In the genomic region with DNA sequence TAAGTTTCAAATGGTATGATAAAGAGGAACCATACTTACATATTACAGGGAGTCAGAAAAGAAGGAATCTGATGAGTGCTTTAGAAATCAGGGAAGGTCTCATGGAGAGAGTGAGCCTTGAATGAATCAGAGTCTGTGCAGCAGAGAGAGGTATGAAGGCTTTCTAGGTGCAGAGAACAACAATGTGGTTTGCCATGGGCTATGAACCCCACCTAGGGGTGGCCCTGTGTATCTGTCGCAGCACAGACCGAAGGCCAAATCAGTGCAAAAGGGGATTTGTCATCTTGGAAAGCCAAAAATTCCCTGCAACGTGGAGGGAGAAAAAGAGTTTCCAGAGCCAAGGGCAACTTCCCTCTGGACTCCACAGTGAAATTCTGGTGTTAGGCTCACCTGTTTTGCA, we compare ENCODE assay signal across 11 cellular contexts. TPM values are rescaled to one million over a fixed set of nuclear protein-coding genes. Genes with fewer than 3 reads are reported as not detected.
A peak's percentile ranks its signal among the peaks of the same experiment; 100 is the strongest.
DNase-seq lines count a peak whose midpoint lies in the region; ATAC-seq and TF ChIP-seq lines count a peak whose summit lies in the region.
"Had no signal": no experiment of that assay in that cellular context is flagged by ENCODE, and none has a peak within 500 bp of the region (broad histone marks: within the 10 kb centered on the region; RNA-seq: fewer than 3 reads in every experiment).

No MANE protein-coding gene starts in this region.

- CTCF ChIA-PET in IMR-90 (lab: Yijun Ruan, JAX) = no interaction called here
- CTCF ChIA-PET in naive thymus-derived CD4-positive, alpha-beta T cell (lab: Charles Lee) = no interaction called here

- H3K4me2 ChIP-seq in IMR-90 (ENCODE audit: low read depth, low read length) = no peak overlapping the region

- dilution Hi-C loops in IMR-90 (cut with HindIII; ENCODE audit: low sequenced_read_pairs, unreplicated experiment) = no loop called here

- no peak overlapping the region for H2BK20ac ChIP-seq in IMR-90 (ENCODE audit: low read depth, low read length)

- H3K79me1 ChIP-seq in IMR-90 (ENCODE audit: low read depth in 1 of 2, low read length in 2 of 2) = no peaks in the 10 kb centered on the region

- no peak overlapping the region for H4K91ac ChIP-seq in IMR-90 (ENCODE audit: insufficient read depth, low read depth, low read length)

- ATAC-seq in IMR-90 (ENCODE audit: low read depth) = no peak
- no peak for ATAC-seq in GM19452 (IDR thresholded peaks at IDR 0.05; ENCODE audit: unreplicated experiment)
- no peak for ATAC-seq in naive thymus-derived CD4-positive, alpha-beta T cell
- ATAC-seq: activated naive CD8-positive, alpha-beta T cell treated with anti-CD3 and anti-CD28 coated beads, Interleukin-2, amount 50 U/mL, for 24 hours; stimulated activated naive B cell treated with anti-CD40 and anti-IgM and Interleukin-4, amounts not matched to agents 10 μg/mL and 1 μg/mL and 100 μg/mL, for 72 hours had no signal

- H2BK5ac ChIP-seq in IMR-90 (ENCODE audit: low read depth, low read length, poor library complexity, severe bottlenecking) = no peak overlapping the region

- BruUV-seq in IMR-90 (replicated peaks; lab: Mats Ljungman, UMichigan) = no TSS peak

- no peaks in the 10 kb centered on the region for H3K36me3 Mint-ChIP-seq in nephron (ENCODE audit: low read depth)
- no peaks in the 10 kb centered on the region for H3K36me3 Mint-ChIP-seq in naive thymus-derived CD4-positive, alpha-beta T cell
- H3K36me3 Mint-ChIP-seq: stimulated activated naive B cell treated with anti-CD40 and anti-IgM and Interleukin-4, amounts not matched to agents 10 μg/mL and 1 μg/mL and 100 μg/mL, for 72 hours had no signal

- no peak for TF ChIP-seq POLR2A in IMR-90 (IDR thresholded peaks at IDR 0.05; ENCODE audit: low read depth, low read length)

- H3K4me1 Mint-ChIP-seq in nephron = peaks cover 3% of the 10 kb centered on the region
- no peaks in the 10 kb centered on the region for H3K4me1 Mint-ChIP-seq in naive thymus-derived CD4-positive, alpha-beta T cell
- H3K4me1 Mint-ChIP-seq: activated naive CD8-positive, alpha-beta T cell treated with anti-CD3 and anti-CD28 coated beads, Interleukin-2, amount 50 U/mL, for 24 hours; stimulated activated naive B cell treated with anti-CD40 and anti-IgM and Interleukin-4, amounts not matched to agents 10 μg/mL and 1 μg/mL and 100 μg/mL, for 72 hours had no signal

- WGBS in IMR-90 (ENCODE audit: extremely low coverage in 2 of 2, insufficient read length in 1 of 2), 2 experiments = 8% methylated on average over 2 of the region's 3 CpGs; no CpG with 5 or more reads in 1 of the 2 experiments

- H3K4me3 Mint-ChIP-seq in nephron = no peak overlapping the region
- H3K4me3 Mint-ChIP-seq in naive thymus-derived CD4-positive, alpha-beta T cell = no peak overlapping the region
- H3K4me3 Mint-ChIP-seq: activated naive CD8-positive, alpha-beta T cell treated with anti-CD3 and anti-CD28 coated beads, Interleukin-2, amount 50 U/mL, for 24 hours; stimulated activated naive B cell treated with anti-CD40 and anti-IgM and Interleukin-4, amounts not matched to agents 10 μg/mL and 1 μg/mL and 100 μg/mL, for 72 hours had no signal

- in situ Hi-C loops in IMR-90 (cut with MboI; ENCODE audit: low sequenced_read_pairs) = no loop called here

- peak; percentile 32 for TF ChIP-seq RAD21 in IMR-90 (IDR thresholded peaks at IDR 0.05; ENCODE audit: low read length)

- H3K9me3 ChIP-seq in IMR-90 (ENCODE audit: control insufficient read depth, insufficient read depth, low read length) = peaks cover 1% of the 10 kb centered on the region; the same call in 1 of the 2 replicates
- no peaks in the 10 kb centered on the region for H3K9me3 ChIP-seq in naive thymus-derived CD4-positive, alpha-beta T cell (ENCODE audit: control insufficient read depth in 2 of 3, low read length in 3 of 3)
- H3K9me3 ChIP-seq: psoas muscle had no signal

- TF ChIP-seq CTCF in IMR-90 (conservative IDR thresholded peaks at IDR 0.05; ENCODE audit: low read depth, low read length) (peak; percentile 17; the same call in 1 of the 2 replicates), nephron (IDR thresholded peaks at IDR 0.05; ENCODE audit: unreplicated experiment in 3 of 3) (peak in 2 of 3 experiments; percentile 11 to 43)

- no peak overlapping the region for H3K14ac ChIP-seq in IMR-90 (replicated peaks; ENCODE audit: low read depth, low read length)

- no peaks in the 10 kb centered on the region for H3K4me1 ChIP-seq in IMR-90 (ENCODE audit: control insufficient read depth, insufficient read depth, low read length)
- no peaks in the 10 kb centered on the region for H3K4me1 ChIP-seq in naive thymus-derived CD4-positive, alpha-beta T cell (ENCODE audit: control insufficient read depth in 2 of 2, insufficient read depth in 2 of 2, low read length in 2 of 2)
- H3K4me1 ChIP-seq: psoas muscle had no signal

- H3K18ac ChIP-seq in IMR-90 (ENCODE audit: low read depth, low read length) = no peak overlapping the region

- intact Hi-C loops in IMR-90 (cut with micrococcal nuclease) = loop anchor here (10.0 kb wide), 1 partner anchor 392 kb away; no protein-coding TSS in a partner anchor
- intact Hi-C loops in naive thymus-derived CD4-positive, alpha-beta T cell (cut with micrococcal nuclease) = loop anchor here in 1 of 2 donors (10.0 kb wide), 1 partner anchor 1312 kb away; no protein-coding TSS in a partner anchor

- H3K9me1 ChIP-seq in IMR-90 (ENCODE audit: insufficient read depth, low read length) = no peaks in the 10 kb centered on the region

- no peak overlapping the region for H2AFZ ChIP-seq in IMR-90 (replicated peaks; ENCODE audit: low read length, poor library complexity)

- no peak overlapping the region for H4K5ac ChIP-seq in IMR-90 (ENCODE audit: low read depth, low read length)

- no peak overlapping the region for H3K9ac ChIP-seq in IMR-90 (ENCODE audit: low read depth, low read length)

- no peak overlapping the region for H3K23ac ChIP-seq in IMR-90 (ENCODE audit: low read depth, low read length)

- DNase-seq in NCI-H146 (lab: John Stamatoyannopoulos, UW) (peak; percentile 1), NCI-H146 treated with DMSO at 0.1 percent for 48 hours (lab: John Stamatoyannopoulos, UW; ENCODE audit: unreplicated experiment) (no peak), IMR-90 (no peak), SW480 (ENCODE audit: low spot score) (peak; percentile 36), hepatic stellate cell (ENCODE audit: low spot score) (no peak)
- no peak for DNase-seq in naive thymus-derived CD4-positive, alpha-beta T cell
- DNase-seq: activated naive CD8-positive, alpha-beta T cell treated with anti-CD3 and anti-CD28 coated beads, Interleukin-2, amount 50 U/mL, for 24 hours; psoas muscle; stimulated activated naive B cell treated with anti-CD40 and anti-IgM and Interleukin-4, amounts not matched to agents 10 μg/mL and 1 μg/mL and 100 μg/mL, for 72 hours had no signal

- H4K20me1 ChIP-seq in IMR-90 (ENCODE audit: insufficient read depth, low read length) = no peaks in the 10 kb centered on the region

- H3K56ac ChIP-seq in IMR-90 (ENCODE audit: extremely low read depth, insufficient read depth, low read length) = no peak overlapping the region

- no peak overlapping the region for H4K8ac ChIP-seq in IMR-90 (ENCODE audit: low read depth in 2 of 2, low read length in 2 of 2)

- no peaks in the 10 kb centered on the region for H3K9me3 Mint-ChIP-seq in nephron
- peaks cover 0 to 5% (median 0%) of the 10 kb centered on the region in 11 donors for H3K9me3 Mint-ChIP-seq in naive thymus-derived CD4-positive, alpha-beta T cell
- H3K9me3 Mint-ChIP-seq: activated naive CD8-positive, alpha-beta T cell treated with anti-CD3 and anti-CD28 coated beads, Interleukin-2, amount 50 U/mL, for 24 hours; stimulated activated naive B cell treated with anti-CD40 and anti-IgM and Interleukin-4, amounts not matched to agents 10 μg/mL and 1 μg/mL and 100 μg/mL, for 72 hours had no signal

- no peak overlapping the region for H2BK15ac ChIP-seq in IMR-90 (ENCODE audit: low read depth, low read length)

- no peaks in the 10 kb centered on the region for H3K27me3 Mint-ChIP-seq in nephron (ENCODE audit: low read depth)
- H3K27me3 Mint-ChIP-seq in naive thymus-derived CD4-positive, alpha-beta T cell = peaks cover 0 to 11% (median 8%) of the 10 kb centered on the region in 5 donors
- H3K27me3 Mint-ChIP-seq: activated naive CD8-positive, alpha-beta T cell treated with anti-CD3 and anti-CD28 coated beads, Interleukin-2, amount 50 U/mL, for 24 hours had no signal

- no peaks in the 10 kb centered on the region for H3K27me3 ChIP-seq in IMR-90 (ENCODE audit: control insufficient read depth, insufficient read depth, low read length)
- no peaks in the 10 kb centered on the region for H3K27me3 ChIP-seq in naive thymus-derived CD4-positive, alpha-beta T cell (ENCODE audit: control insufficient read depth in 2 of 2, insufficient read depth in 2 of 2, low read length in 2 of 2)

- H3K4ac ChIP-seq in IMR-90 (ENCODE audit: low read depth, low read length) = no peak overlapping the region

- no peak overlapping the region for H3K4me3 ChIP-seq in IMR-90 (ENCODE audit: insufficient read depth, low read depth, low read length)
- no peak overlapping the region for H3K4me3 ChIP-seq in naive thymus-derived CD4-positive, alpha-beta T cell (ENCODE audit: low read length)
- H3K4me3 ChIP-seq: psoas muscle had no signal

- no peaks in the 10 kb centered on the region for H3K36me3 ChIP-seq in IMR-90 (ENCODE audit: control insufficient read depth, insufficient read depth, low read length)
- H3K36me3 ChIP-seq in naive thymus-derived CD4-positive, alpha-beta T cell (ENCODE audit: control insufficient read depth in 2 of 3, insufficient read depth in 3 of 3, low read length in 3 of 3) = no peaks in the 10 kb centered on the region

- H2AK5ac ChIP-seq in IMR-90 (ENCODE audit: low read depth, low read length) = no peak overlapping the region

- H3K27ac ChIP-seq in IMR-90 (ENCODE audit: insufficient read depth, low read length) = no peak overlapping the region
- no peak overlapping the region for H3K27ac ChIP-seq in naive thymus-derived CD4-positive, alpha-beta T cell (ENCODE audit: low read depth, low read length)
- H3K27ac ChIP-seq: psoas muscle had no signal

- POLR2A ChIA-PET in IMR-90 (lab: Charles Lee; ENCODE audit: unreplicated experiment) = no interaction called here
- POLR2A ChIA-PET in naive thymus-derived CD4-positive, alpha-beta T cell (lab: Charles Lee) = interaction anchor here (0.6 kb wide), 1 partner anchor 615 kb away, joined by 3 read pairs; no protein-coding TSS in a partner anchor

- H2AK9ac ChIP-seq in IMR-90 (replicated peaks; ENCODE audit: low read depth, low read length, poor library complexity) = no peak overlapping the region

- no peak overlapping the region for H3K27ac Mint-ChIP-seq in nephron
- no peak overlapping the region for H3K27ac Mint-ChIP-seq in naive thymus-derived CD4-positive, alpha-beta T cell
- H3K27ac Mint-ChIP-seq: activated naive CD8-positive, alpha-beta T cell treated with anti-CD3 and anti-CD28 coated beads, Interleukin-2, amount 50 U/mL, for 24 hours; stimulated activated naive B cell treated with anti-CD40 and anti-IgM and Interleukin-4, amounts not matched to agents 10 μg/mL and 1 μg/mL and 100 μg/mL, for 72 hours had no signal

- no peak overlapping the region for H2BK120ac ChIP-seq in IMR-90 (ENCODE audit: low read depth, low read length)

RNA-seq across cellular contexts. Expression of a gene that starts 3.5 kb away (rescaled TPM):
- 0.18 and 0.28 TPM in 2 replicates for total RNA-seq in IMR-90 (2012; rRNA removed)
- 0.06 and 0.10 TPM in 2 replicates for polyA plus RNA-seq in IMR-90 (2012; rRNA removed)
- polyA plus RNA-seq in IMR-90 (2012; cell fraction: cytosol; rRNA removed) = 0.05 TPM in 2 replicates
- 0.04 and 0.07 TPM in 2 replicates for polyA plus RNA-seq in IMR-90 (2012; cell fraction: nucleus; rRNA removed; ENCODE audit: low replicate concordance)
- total RNA-seq in naive thymus-derived CD4-positive, alpha-beta T cell = under 1 TPM in 3 of 5 experiments, not detected in 2; 0.07 to 0.29 (median 0.21) TPM
- polyA plus RNA-seq in naive thymus-derived CD4-positive, alpha-beta T cell = not detected

Comparison
In these comparisons a context has a peak if more than half of its experiments do, and no peak if none do; other contexts are left out.
1. DNase-seq: peak in NCI-H146 (single experiment) and SW480 (single experiment); none in NCI-H146 treated with DMSO at 0.1 percent for 48 hours (single experiment), IMR-90 (single experiment), naive thymus-derived CD4-positive, alpha-beta T cell (0 of 9) and hepatic stellate cell (single experiment).